8 cellular contexts compared by ENCODE assay signal in genomic region chr6:28335564-28336283, GRCh38. TPM values are rescaled to one million over a fixed set of nuclear protein-coding genes. Genes with fewer than 3 reads are reported as not detected.
A peak's percentile ranks its signal among the peaks of the same experiment; 100 is the strongest.
DNase-seq lines count a peak whose midpoint lies in the region; ATAC-seq and TF ChIP-seq lines count a peak whose summit lies in the region.

Gene ZSCAN31, minus strand, starts transcription at chr6:28336148. Its CDS starts 6,465 bp downstream, at chr6:28329683.

- H3K4me2 ChIP-seq in IMR-90 (ENCODE audit: low read depth, low read length) = peak within 1 kb of the TSS; percentile 97

- peak within 1 kb of the TSS; percentile 89 for H4K91ac ChIP-seq in IMR-90 (ENCODE audit: insufficient read depth, low read depth, low read length)

- no peaks in the 10 kb centered on the region for H3K9me1 ChIP-seq in IMR-90 (ENCODE audit: insufficient read depth, low read length)

- H4K5ac ChIP-seq in IMR-90 (ENCODE audit: low read depth, low read length) = peak within 1 kb of the TSS; percentile 84

- 0% methylated on average over 5 of the region's 35 CpGs; no CpG with 5 or more reads in 1 of the 2 experiments for WGBS in IMR-90 (ENCODE audit: extremely low coverage in 2 of 2, insufficient read length in 1 of 2), 2 experiments

- H2BK20ac ChIP-seq in IMR-90 (ENCODE audit: low read depth, low read length) = peak within 1 kb of the TSS; percentile 31

- no peaks in the 10 kb centered on the region for H4K20me1 ChIP-seq in IMR-90 (ENCODE audit: insufficient read depth, low read length)

- no peaks in the 10 kb centered on the region for H3K9me3 ChIP-seq in IMR-90 (ENCODE audit: control insufficient read depth, insufficient read depth, low read length)
- H3K9me3 ChIP-seq in Peyer's patch = no peaks in the 10 kb centered on the region
- H3K9me3 ChIP-seq in naive thymus-derived CD4-positive, alpha-beta T cell (ENCODE audit: control insufficient read depth in 2 of 3, low read length in 3 of 3) = no peaks in the 10 kb centered on the region

- H3K23ac ChIP-seq in IMR-90 (ENCODE audit: low read depth, low read length) = peak within 1 kb of the TSS; percentile 83

- H3K4me3 ChIP-seq in IMR-90 (ENCODE audit: insufficient read depth, low read depth, low read length) (peak within 1 kb of the TSS; percentile 63), Peyer's patch (peak within 1 kb of the TSS; percentile 62 to 71 (median 68))
- peak within 1 kb of the TSS; percentile 97 for H3K4me3 ChIP-seq in naive thymus-derived CD4-positive, alpha-beta T cell (ENCODE audit: low read length)

- peak within 1 kb of the TSS; percentile 64 for H3K18ac ChIP-seq in IMR-90 (ENCODE audit: low read depth, low read length)

- peak within 1 kb of the TSS; percentile 96 for H2AFZ ChIP-seq in IMR-90 (replicated peaks; ENCODE audit: low read length, poor library complexity)

- peaks cover 11% of the 10 kb centered on the region for H3K36me3 Mint-ChIP-seq in activated T-helper 2 cell treated with anti-CD3 and anti-CD28 coated beads, Interferon-gamma antibody, Interleukin-2, Interleukin-4, amounts not matched to agents 10 μg/mL and 5 μg/mL and 100 μg/mL, durations not matched to agents 14 hours and 24 hours and 36 hours (ENCODE audit: low read depth)
- H3K36me3 Mint-ChIP-seq in naive thymus-derived CD4-positive, alpha-beta T cell = peaks cover 0 to 9% (median 5%) of the 10 kb centered on the region in 5 donors
- peaks cover 3 to 4% of the 10 kb centered on the region in 2 donors for H3K36me3 Mint-ChIP-seq in stimulated activated naive B cell treated with anti-CD40 and anti-IgM and Interleukin-4, amounts not matched to agents 10 μg/mL and 1 μg/mL and 100 μg/mL, for 72 hours

- peak; percentile 92 for DNase-seq in D341Med (ENCODE audit: low spot score)
- peak; percentile 99 for DNase-seq in IMR-90
- peak; percentile 89 to 97 (median 90) for DNase-seq in Peyer's patch
- DNase-seq in activated T-helper 2 cell treated with anti-CD3 and anti-CD28 coated beads, Interferon-gamma antibody, Interleukin-2, Interleukin-4, amounts not matched to agents 10 μg/mL and 5 μg/mL and 100 μg/mL, durations not matched to agents 14 hours and 24 hours and 36 hours (ENCODE audit: low spot score) = peak; percentile 70
- DNase-seq in fibroblast of peridontal ligament (ENCODE audit: extremely low read depth) = peak; percentile 99
- DNase-seq in naive thymus-derived CD4-positive, alpha-beta T cell = peak; percentile 43 to 87 (median 76)
- peak; percentile 85 for DNase-seq in stimulated activated naive B cell treated with anti-CD40 and anti-IgM and Interleukin-4, amounts not matched to agents 10 μg/mL and 1 μg/mL and 100 μg/mL, for 72 hours

- H2AK9ac ChIP-seq in IMR-90 (replicated peaks; ENCODE audit: low read depth, low read length, poor library complexity) = peak within 1 kb of the TSS; percentile 90

- peak within 1 kb of the TSS; percentile 88 for H2BK5ac ChIP-seq in IMR-90 (ENCODE audit: low read depth, low read length, poor library complexity, severe bottlenecking)

- TF ChIP-seq CTCF in IMR-90 (conservative IDR thresholded peaks at IDR 0.05; ENCODE audit: low read depth, low read length) (no peak), Peyer's patch (IDR thresholded peaks at IDR 0.05) (no peak)

- H3K9me3 Mint-ChIP-seq in activated T-helper 2 cell treated with anti-CD3 and anti-CD28 coated beads, Interferon-gamma antibody, Interleukin-2, Interleukin-4, amounts not matched to agents 10 μg/mL and 5 μg/mL and 100 μg/mL, durations not matched to agents 14 hours and 24 hours and 36 hours = peaks cover 19% of the 10 kb centered on the region
- peaks cover 0 to 8% (median 3%) of the 10 kb centered on the region in 11 donors for H3K9me3 Mint-ChIP-seq in naive thymus-derived CD4-positive, alpha-beta T cell
- peaks cover 0 to 5% of the 10 kb centered on the region in 2 donors for H3K9me3 Mint-ChIP-seq in stimulated activated naive B cell treated with anti-CD40 and anti-IgM and Interleukin-4, amounts not matched to agents 10 μg/mL and 1 μg/mL and 100 μg/mL, for 72 hours

- H3K56ac ChIP-seq in IMR-90 (ENCODE audit: extremely low read depth, insufficient read depth, low read length) = peak within 1 kb of the TSS; percentile 93

- H3K27ac ChIP-seq in IMR-90 (ENCODE audit: insufficient read depth, low read length) = peak within 1 kb of the TSS; percentile 89
- peak within 1 kb of the TSS; percentile 86 to 97 (median 92) for H3K27ac ChIP-seq in Peyer's patch
- H3K27ac ChIP-seq in naive thymus-derived CD4-positive, alpha-beta T cell (ENCODE audit: low read depth, low read length) = peak within 1 kb of the TSS; percentile 92

- H3K4ac ChIP-seq in IMR-90 (ENCODE audit: low read depth, low read length) = peak within 1 kb of the TSS; percentile 91

- BruUV-seq in IMR-90 (replicated peaks; lab: Mats Ljungman, UMichigan) = TSS peak; percentile 90

- H3K27ac Mint-ChIP-seq in activated T-helper 2 cell treated with anti-CD3 and anti-CD28 coated beads, Interferon-gamma antibody, Interleukin-2, Interleukin-4, amounts not matched to agents 10 μg/mL and 5 μg/mL and 100 μg/mL, durations not matched to agents 14 hours and 24 hours and 36 hours = no peak within 1 kb of the TSS
- H3K27ac Mint-ChIP-seq in naive thymus-derived CD4-positive, alpha-beta T cell = peak within 1 kb of the TSS in 1 of 9 donors; percentile 47
- H3K27ac Mint-ChIP-seq in stimulated activated naive B cell treated with anti-CD40 and anti-IgM and Interleukin-4, amounts not matched to agents 10 μg/mL and 1 μg/mL and 100 μg/mL, for 72 hours = no peak within 1 kb of the TSS

- H3K14ac ChIP-seq in IMR-90 (replicated peaks; ENCODE audit: low read depth, low read length) = peak within 1 kb of the TSS; percentile 96

- peak within 1 kb of the TSS; percentile 79 for H2AK5ac ChIP-seq in IMR-90 (ENCODE audit: low read depth, low read length)

- no peak within 1 kb of the TSS for H3K4me3 Mint-ChIP-seq in activated T-helper 2 cell treated with anti-CD3 and anti-CD28 coated beads, Interferon-gamma antibody, Interleukin-2, Interleukin-4, amounts not matched to agents 10 μg/mL and 5 μg/mL and 100 μg/mL, durations not matched to agents 14 hours and 24 hours and 36 hours (ENCODE audit: low read depth)
- H3K4me3 Mint-ChIP-seq in naive thymus-derived CD4-positive, alpha-beta T cell = peak within 1 kb of the TSS in 1 of 10 donors; percentile 58
- H3K4me3 Mint-ChIP-seq in stimulated activated naive B cell treated with anti-CD40 and anti-IgM and Interleukin-4, amounts not matched to agents 10 μg/mL and 1 μg/mL and 100 μg/mL, for 72 hours = no peak within 1 kb of the TSS

- peak; percentile 95 for ATAC-seq in GM21528 (IDR thresholded peaks at IDR 0.05; ENCODE audit: low FRiP score, unreplicated experiment)
- ATAC-seq in IMR-90 (ENCODE audit: low read depth) = peak; percentile 96
- peak; percentile 95 for ATAC-seq in naive thymus-derived CD4-positive, alpha-beta T cell
- peak; percentile 84 for ATAC-seq in stimulated activated naive B cell treated with anti-CD40 and anti-IgM and Interleukin-4, amounts not matched to agents 10 μg/mL and 1 μg/mL and 100 μg/mL, for 72 hours (replicated peaks)

- H3K4me1 ChIP-seq in IMR-90 (ENCODE audit: control insufficient read depth, insufficient read depth, low read length) (peaks cover 2% of the 10 kb centered on the region; the same call in 1 of the 2 replicates), Peyer's patch (no peaks in the 10 kb centered on the region)
- H3K4me1 ChIP-seq in naive thymus-derived CD4-positive, alpha-beta T cell (ENCODE audit: control insufficient read depth in 2 of 2, insufficient read depth in 2 of 2, low read length in 2 of 2) = peaks cover 9 to 10% of the 10 kb centered on the region in 2 donors

- dilution Hi-C loops in IMR-90 (cut with HindIII; ENCODE audit: low sequenced_read_pairs, unreplicated experiment) = no loop called here

- no peak for TF ChIP-seq RAD21 in IMR-90 (IDR thresholded peaks at IDR 0.05; ENCODE audit: low read length)

- H2BK15ac ChIP-seq in IMR-90 (ENCODE audit: low read depth, low read length) = peak within 1 kb of the TSS; percentile 26; the same call in 1 of the 3 replicates

- no peaks in the 10 kb centered on the region for H3K27me3 ChIP-seq in IMR-90 (ENCODE audit: control insufficient read depth, insufficient read depth, low read length)
- H3K27me3 ChIP-seq in Peyer's patch = no peaks in the 10 kb centered on the region
- no peaks in the 10 kb centered on the region for H3K27me3 ChIP-seq in naive thymus-derived CD4-positive, alpha-beta T cell (ENCODE audit: control insufficient read depth in 2 of 2, insufficient read depth in 2 of 2, low read length in 2 of 2)

- TF ChIP-seq POLR2A in IMR-90 (IDR thresholded peaks at IDR 0.05; ENCODE audit: low read depth, low read length) = peak; percentile 99
- peak; percentile 87 to 94 for TF ChIP-seq POLR2A in Peyer's patch (IDR thresholded peaks at IDR 0.05)

- peak within 1 kb of the TSS; percentile 81 for H3K9ac ChIP-seq in IMR-90 (ENCODE audit: low read depth, low read length)

- intact Hi-C loops in IMR-90 (cut with micrococcal nuclease) = loop anchor here (1.0 to 5.0 kb wide), 3 partner anchors 14 to 253 kb away; partner anchors contain the start of genes ZKSCAN3, ZNF165 and ZSCAN26
- intact Hi-C loops in activated T-helper 2 cell treated with anti-CD3 and anti-CD28 coated beads, Interferon-gamma antibody, Interleukin-2, Interleukin-4, amounts not matched to agents 10 μg/mL and 5 μg/mL and 100 μg/mL, durations not matched to agents 14 hours and 24 hours and 36 hours (cut with micrococcal nuclease) = loop anchor here (1.0 to 10.0 kb wide), 5 partner anchors 14 to 198 kb away; partner anchors contain the start of genes ZKSCAN3, ZKSCAN4, ZSCAN26 and ZSCAN9
- intact Hi-C loops in naive thymus-derived CD4-positive, alpha-beta T cell (cut with micrococcal nuclease) = loop anchor here (1.0 to 10.0 kb wide), 14 partner anchors 14 to 1158 kb away; partner anchors contain the start of genes ZKSCAN3 (in 2 of the 2), ZKSCAN4 (in 2 of the 2), ZSCAN23 (in 2 of the 2) and ZSCAN26 (in 2 of the 2)

- peaks cover 4% of the 10 kb centered on the region for H3K4me1 Mint-ChIP-seq in activated T-helper 2 cell treated with anti-CD3 and anti-CD28 coated beads, Interferon-gamma antibody, Interleukin-2, Interleukin-4, amounts not matched to agents 10 μg/mL and 5 μg/mL and 100 μg/mL, durations not matched to agents 14 hours and 24 hours and 36 hours (ENCODE audit: low read depth)
- peaks cover 0 to 16% (median 9%) of the 10 kb centered on the region in 7 donors for H3K4me1 Mint-ChIP-seq in naive thymus-derived CD4-positive, alpha-beta T cell
- H3K4me1 Mint-ChIP-seq in stimulated activated naive B cell treated with anti-CD40 and anti-IgM and Interleukin-4, amounts not matched to agents 10 μg/mL and 1 μg/mL and 100 μg/mL, for 72 hours = peaks cover 10 to 17% of the 10 kb centered on the region in 2 donors

- peak within 1 kb of the TSS; percentile 54 to 92 for H4K8ac ChIP-seq in IMR-90 (ENCODE audit: low read depth in 2 of 2, low read length in 2 of 2)

- H3K79me1 ChIP-seq in IMR-90 (ENCODE audit: low read depth in 1 of 2, low read length in 2 of 2) = peaks cover 0 to 11% of the 10 kb centered on the region in 2 experiments; a peak in 2 of 4 replicates

- H3K27me3 Mint-ChIP-seq in activated T-helper 2 cell treated with anti-CD3 and anti-CD28 coated beads, Interferon-gamma antibody, Interleukin-2, Interleukin-4, amounts not matched to agents 10 μg/mL and 5 μg/mL and 100 μg/mL, durations not matched to agents 14 hours and 24 hours and 36 hours (ENCODE audit: low read depth) = peaks cover 2% of the 10 kb centered on the region
- H3K27me3 Mint-ChIP-seq in naive thymus-derived CD4-positive, alpha-beta T cell = peaks cover 0 to 3% (median 0%) of the 10 kb centered on the region in 5 donors
- no peaks in the 10 kb centered on the region for H3K27me3 Mint-ChIP-seq in stimulated activated naive B cell treated with anti-CD40 and anti-IgM and Interleukin-4, amounts not matched to agents 10 μg/mL and 1 μg/mL and 100 μg/mL, for 72 hours

- CTCF ChIA-PET in IMR-90 (lab: Yijun Ruan, JAX) = interaction anchor here (0.9 kb wide), 2 partner anchors 18 to 19 kb away, joined by 3 to 4 read pairs; no protein-coding TSS in a partner anchor
- CTCF ChIA-PET in naive thymus-derived CD4-positive, alpha-beta T cell (lab: Charles Lee) = interaction anchor here (0.9 to 1.2 kb wide), 2 partner anchors 20 to 1211 kb away, joined by 5 to 6 read pairs; no protein-coding TSS in a partner anchor

- POLR2A ChIA-PET in IMR-90 (lab: Charles Lee; ENCODE audit: unreplicated experiment) = interaction anchor here (0.6 to 1.0 kb wide), 4 partner anchors 20 to 1322 kb away, joined by 3 to 5 read pairs (median 4); no protein-coding TSS in a partner anchor
- POLR2A ChIA-PET in naive thymus-derived CD4-positive, alpha-beta T cell (lab: Charles Lee) = interaction anchor here (0.6 to 3.2 kb wide), 10 partner anchors 12 to 1216 kb away, joined by 3 to 17 read pairs (median 4); partner anchors contain the start of genes ZKSCAN3, ZKSCAN8 and ZSCAN26

- no peaks in the 10 kb centered on the region for H3K36me3 ChIP-seq in IMR-90 (ENCODE audit: control insufficient read depth, insufficient read depth, low read length)
- no peaks in the 10 kb centered on the region for H3K36me3 ChIP-seq in Peyer's patch
- peaks cover 0 to 6% (median 0%) of the 10 kb centered on the region in 3 experiments for H3K36me3 ChIP-seq in naive thymus-derived CD4-positive, alpha-beta T cell (ENCODE audit: control insufficient read depth in 2 of 3, insufficient read depth in 3 of 3, low read length in 3 of 3)

- H2BK120ac ChIP-seq in IMR-90 (ENCODE audit: low read depth, low read length) = peak within 1 kb of the TSS; percentile 88

- in situ Hi-C loops in IMR-90 (cut with MboI; ENCODE audit: low sequenced_read_pairs) = no loop called here

RNA-seq across cellular contexts. Expression of gene ZSCAN31, which starts in this region (rescaled TPM):
- 4.2 and 4.7 TPM in 2 replicates for total RNA-seq in IMR-90 (2012; rRNA removed)
- polyA plus RNA-seq in IMR-90 (2012; rRNA removed) = 1.2 and 1.4 TPM in 2 replicates
- 0.43 and 0.44 TPM in 2 replicates for polyA plus RNA-seq in IMR-90 (2012; cell fraction: cytosol; rRNA removed)
- polyA plus RNA-seq in IMR-90 (2012; cell fraction: nucleus; rRNA removed; ENCODE audit: low replicate concordance) = 0.54 and 1.6 TPM in 2 replicates
- total RNA-seq in Peyer's patch = 1 to 10 TPM; 5.6 to 9.2 (median 8.2) TPM
- total RNA-seq in activated T-helper 2 cell treated with anti-CD3 and anti-CD28 coated beads, Interferon-gamma antibody, Interleukin-2, Interleukin-4, amounts not matched to agents 10 μg/mL and 5 μg/mL and 100 μg/mL, durations not matched to agents 14 hours and 24 hours and 36 hours = 1.5 and 1.9 TPM in 2 replicates
- 1 to 10 TPM in 4 of 5 experiments, under 1 TPM in 1; 0.93 to 2.4 (median 1.2) TPM for total RNA-seq in naive thymus-derived CD4-positive, alpha-beta T cell
- 1 to 10 TPM in 1 of 2 donors, under 1 TPM in 1; 0.56 to 1.3 TPM for polyA plus RNA-seq in naive thymus-derived CD4-positive, alpha-beta T cell

Comparison
In these comparisons a context has a peak if more than half of its experiments do, and no peak if none do; other contexts are left out.
1. Peak in every context shown above with its lines: DNase-seq, ATAC-seq, H3K4me3 ChIP-seq and H3K27ac ChIP-seq.